ENCODE assay signal across 1 cellular context in genomic region chr17:66679631-66680517, GRCh38.
TF ChIP-seq lines count a peak whose summit lies in the region.

No MANE protein-coding gene starts in this region.

TF ChIP-seq in GM12878, 131 proteins besides CTCF, POLR2A, EP300 and RAD21 (continued from another document):
- TF ChIP-seq ASH2L (IDR thresholded peaks at IDR 0.05; ENCODE audit: borderline replicate concordance, low read depth) (no peak), ZNF687 (IDR thresholded peaks at IDR 0.05) (peak; percentile 17; the same call in 1 of the 2 replicates)
